ENCODE assay signal across 1 cellular context in genomic region chr10:14146501-14146900, GRCh38.
TF ChIP-seq lines count a peak whose summit lies in the region.

No MANE protein-coding gene starts in this region.

TF ChIP-seq in WTC11, 78 proteins besides CTCF, POLR2A, EP300 and RAD21 (continued from another document):
- no peak for TF ChIP-seq ARID4B (CRISPR knock-in tag; IDR thresholded peaks at IDR 0.05; ENCODE audit: borderline replicate concordance)
- TF ChIP-seq, protein P1, sequence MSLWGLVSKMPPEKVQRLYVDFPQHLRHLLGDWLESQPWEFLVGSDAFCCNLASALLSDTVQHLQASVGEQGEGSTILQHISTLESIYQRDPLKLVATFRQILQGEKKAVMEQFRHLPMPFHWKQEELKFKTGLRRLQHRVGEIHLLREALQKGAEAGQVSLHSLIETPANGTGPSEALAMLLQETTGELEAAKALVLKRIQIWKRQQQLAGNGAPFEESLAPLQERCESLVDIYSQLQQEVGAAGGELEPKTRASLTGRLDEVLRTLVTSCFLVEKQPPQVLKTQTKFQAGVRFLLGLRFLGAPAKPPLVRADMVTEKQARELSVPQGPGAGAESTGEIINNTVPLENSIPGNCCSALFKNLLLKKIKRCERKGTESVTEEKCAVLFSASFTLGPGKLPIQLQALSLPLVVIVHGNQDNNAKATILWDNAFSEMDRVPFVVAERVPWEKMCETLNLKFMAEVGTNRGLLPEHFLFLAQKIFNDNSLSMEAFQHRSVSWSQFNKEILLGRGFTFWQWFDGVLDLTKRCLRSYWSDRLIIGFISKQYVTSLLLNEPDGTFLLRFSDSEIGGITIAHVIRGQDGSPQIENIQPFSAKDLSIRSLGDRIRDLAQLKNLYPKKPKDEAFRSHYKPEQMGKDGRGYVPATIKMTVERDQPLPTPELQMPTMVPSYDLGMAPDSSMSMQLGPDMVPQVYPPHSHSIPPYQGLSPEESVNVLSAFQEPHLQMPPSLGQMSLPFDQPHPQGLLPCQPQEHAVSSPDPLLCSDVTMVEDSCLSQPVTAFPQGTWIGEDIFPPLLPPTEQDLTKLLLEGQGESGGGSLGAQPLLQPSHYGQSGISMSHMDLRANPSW (CRISPR knock-in tag; conservative IDR thresholded peaks at IDR 0.05; ENCODE audit: low read depth) = no peak
- no peak for TF ChIP-seq ZBTB21 (CRISPR knock-in tag; IDR thresholded peaks at IDR 0.05; ENCODE audit: borderline replicate concordance)
- no peak for TF ChIP-seq TCF7 (CRISPR knock-in tag; IDR thresholded peaks at IDR 0.05; ENCODE audit: low read depth)
- TF ChIP-seq HMGXB4 (CRISPR knock-in tag; IDR thresholded peaks at IDR 0.05) = no peak
